8 cellular contexts compared by ENCODE assay signal in the genomic region with DNA sequence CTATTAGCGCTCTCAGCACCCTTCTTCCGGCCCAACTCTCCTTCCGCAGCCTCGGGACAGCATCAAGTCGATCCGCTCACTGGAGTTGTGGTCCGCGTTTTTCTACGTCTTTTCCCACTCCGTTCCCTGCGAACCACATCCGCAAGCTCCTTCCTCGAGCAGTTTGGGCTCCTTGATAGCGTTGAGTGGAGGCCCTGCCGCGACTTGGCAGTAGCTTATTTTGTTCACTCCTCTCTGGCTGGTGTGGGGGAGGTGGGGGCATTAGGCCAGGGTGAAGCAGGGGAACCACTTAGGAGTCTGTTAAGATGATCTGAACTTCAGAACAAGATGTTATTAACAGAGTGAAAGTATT. TPM values are rescaled to one million over a fixed set of nuclear protein-coding genes. Genes with fewer than 3 reads are reported as not detected.
A peak's percentile ranks its signal among the peaks of the same experiment; 100 is the strongest.
DNase-seq lines count a peak whose midpoint lies in the region; ATAC-seq, FAIRE-seq and TF ChIP-seq lines count a peak whose summit lies in the region.
"Not testable (repeated sequence)": the region's sequence is repeated elsewhere in the genome, so short reads cannot be mapped to it uniquely, and the experiment has no call there.

No MANE protein-coding gene starts in this region.

- not testable (repeated sequence) for H4K20me1 ChIP-seq in DND-41 (ENCODE audit: insufficient read depth, low read length); HepG2 (ENCODE audit: insufficient read depth, low read length)

- POLR2A ChIA-PET in WTC11 (lab: Charles Lee); HepG2 (lab: Yijun Ruan, JAX): not testable (repeated sequence)

- not testable (repeated sequence) for H3K27ac ChIP-seq in DND-41 (ENCODE audit: low read length); HepG2 (ENCODE audit: extremely low read length, insufficient read depth, low read length)

- CTCF ChIA-PET in WTC11 (lab: Charles Lee); HepG2 (lab: Yijun Ruan, JAX; ENCODE audit: low intra/inter-chr PET ratio, low total read pairs): not testable (repeated sequence)

- not testable (repeated sequence) for H3K4me3 Mint-ChIP-seq in WTC11; central memory CD8-positive, alpha-beta T cell; stimulated activated effector memory CD8-positive, alpha-beta T cell treated with anti-CD3 and anti-CD28 coated beads, Interleukin-12 subunit alpha, Interleukin-12 subunit beta, amount 100 ng/mL, for 72 hours

- ATAC-seq in DND-41 (ENCODE audit: insufficient read depth, low read depth) (peak; percentile 61; the same call in 2 of the 3 replicates), GM21381 (IDR thresholded peaks at IDR 0.05; ENCODE audit: unreplicated experiment) (peak; percentile 36), HG02943 (IDR thresholded peaks at IDR 0.05; ENCODE audit: low read depth, unreplicated experiment) (peak; percentile 34), HG03457 (IDR thresholded peaks at IDR 0.05; ENCODE audit: unreplicated experiment) (peak; percentile 26), WTC11 (peak; percentile 40), HepG2 (peak; percentile 46; the same call in 2 of the 3 replicates)
- ATAC-seq in central memory CD8-positive, alpha-beta T cell (replicated peaks; ENCODE audit: extremely low read depth, poor library complexity, severe bottlenecking) = peak; percentile 58
- peak; percentile 62 for ATAC-seq in stimulated activated effector memory CD8-positive, alpha-beta T cell treated with anti-CD3 and anti-CD28 coated beads, Interleukin-12 subunit alpha, Interleukin-12 subunit beta, amount 100 ng/mL, for 72 hours

- not testable (repeated sequence) for H3K4me1 ChIP-seq in DND-41 (ENCODE audit: insufficient read depth, low read length); HepG2 (ENCODE audit: insufficient read depth, low read length)

- not testable (repeated sequence) for H2AFZ ChIP-seq in DND-41 (ENCODE audit: low read depth, low read length); HepG2 (ENCODE audit: low read length)

- not testable (repeated sequence) for H3K79me2 ChIP-seq in DND-41 (ENCODE audit: insufficient read depth, low read length); HepG2 (ENCODE audit: insufficient read depth, low read length)

- H3K9me3 ChIP-seq in DND-41 (ENCODE audit: insufficient read depth, low read length, severe bottlenecking); HepG2 (ENCODE audit: low read length): not testable (repeated sequence)

- not testable (repeated sequence) for H3K4me3 ChIP-seq in DND-41 (ENCODE audit: low read depth in 1 of 2, low read length in 2 of 2); HepG2 (replicated peaks in 1 of 3; ENCODE audit: insufficient read depth in 1 of 3, low read depth in 2 of 3, low read length in 3 of 3)

- not testable (repeated sequence) for DNase-seq in DND-41; WTC11 (ENCODE audit: low spot score); central memory CD8-positive, alpha-beta T cell (ENCODE audit: low spot score in 2 of 2); HepG2 (ENCODE audit: low spot score); stimulated activated effector memory CD8-positive, alpha-beta T cell treated with anti-CD3 and anti-CD28 coated beads, Interleukin-12 subunit alpha, Interleukin-12 subunit beta, amount 100 ng/mL, for 72 hours (ENCODE audit: low spot score in 2 of 2)

- intact Hi-C loops in HepG2 (cut with micrococcal nuclease; ENCODE audit: unreplicated experiment) = not testable (repeated sequence)

- H3K4me1 Mint-ChIP-seq in WTC11; central memory CD8-positive, alpha-beta T cell; stimulated activated effector memory CD8-positive, alpha-beta T cell treated with anti-CD3 and anti-CD28 coated beads, Interleukin-12 subunit alpha, Interleukin-12 subunit beta, amount 100 ng/mL, for 72 hours: not testable (repeated sequence)

- TF ChIP-seq RAD21 in HepG2 (CRISPR knock-in tag; IDR thresholded peaks at IDR 0.05) = not testable (repeated sequence)

- H3K27me3 Mint-ChIP-seq in WTC11 (ENCODE audit: low read depth); central memory CD8-positive, alpha-beta T cell: not testable (repeated sequence)

- in situ Hi-C loops in HepG2 (cut with HindIII; ENCODE audit: extremely low pct_ligation_motif_present, low pct_unique_long_range_greater_than_20kb) = not testable (repeated sequence)

- H3K9me3 Mint-ChIP-seq in WTC11; central memory CD8-positive, alpha-beta T cell; stimulated activated effector memory CD8-positive, alpha-beta T cell treated with anti-CD3 and anti-CD28 coated beads, Interleukin-12 subunit alpha, Interleukin-12 subunit beta, amount 100 ng/mL, for 72 hours: not testable (repeated sequence)

- not testable (repeated sequence) for H3K36me3 Mint-ChIP-seq in WTC11; central memory CD8-positive, alpha-beta T cell (ENCODE audit: insufficient read depth); stimulated activated effector memory CD8-positive, alpha-beta T cell treated with anti-CD3 and anti-CD28 coated beads, Interleukin-12 subunit alpha, Interleukin-12 subunit beta, amount 100 ng/mL, for 72 hours

- TF ChIP-seq CTCF in DND-41 (IDR thresholded peaks at IDR 0.05; ENCODE audit: borderline replicate concordance, extremely low read depth, low read length, poor library complexity, severe bottlenecking); WTC11 (IDR thresholded peaks at IDR 0.05); HepG2 (CRISPR knock-in tag; IDR thresholded peaks at IDR 0.05): not testable (repeated sequence)

- H3K9ac ChIP-seq in DND-41 (ENCODE audit: low read depth, low read length); HepG2 (ENCODE audit: insufficient read depth, low read depth, low read length): not testable (repeated sequence)

- H3K27ac Mint-ChIP-seq in WTC11; central memory CD8-positive, alpha-beta T cell (ENCODE audit: low read depth); stimulated activated effector memory CD8-positive, alpha-beta T cell treated with anti-CD3 and anti-CD28 coated beads, Interleukin-12 subunit alpha, Interleukin-12 subunit beta, amount 100 ng/mL, for 72 hours: not testable (repeated sequence)

- not testable (repeated sequence) for H3K4me2 ChIP-seq in DND-41 (ENCODE audit: insufficient read depth, low read length); HepG2 (ENCODE audit: low read depth, low read length)

- not testable (repeated sequence) for TF ChIP-seq POLR2A in HepG2 (IDR thresholded peaks at IDR 0.05; ENCODE audit: insufficient read depth in 1 of 2, low read depth in 2 of 2, low read length in 2 of 2)

- not testable (repeated sequence) for TF ChIP-seq EP300 in HepG2 (IDR thresholded peaks at IDR 0.05; ENCODE audit: low read depth in 2 of 2, low read length in 2 of 2); HepG2 (CRISPR knock-in tag; IDR thresholded peaks at IDR 0.05; ENCODE audit: borderline replicate concordance)

- not testable (repeated sequence) for H3K36me3 ChIP-seq in DND-41 (ENCODE audit: insufficient read depth, low read length); HepG2 (replicated peaks in 1 of 2; ENCODE audit: control insufficient read depth in 1 of 2, insufficient read depth in 2 of 2, low read length in 2 of 2)

- BruUV-seq in HepG2 (replicated peaks; lab: Mats Ljungman, UMichigan) = not testable (repeated sequence)

- no CpG with 5 or more reads among the region's 16 CpGs for WGBS in HepG2 (ENCODE audit: low lambda C conversion rate)

- H3K27me3 ChIP-seq in DND-41 (ENCODE audit: insufficient read depth, low read length, poor library complexity); HepG2 (ENCODE audit: control insufficient read depth in 1 of 2, insufficient read depth in 2 of 2, low read length in 2 of 2): not testable (repeated sequence)

- not testable (repeated sequence) for FAIRE-seq in HepG2 (lab: Jason Lieb, UNC)

RNA-seq across cellular contexts. Expression of a gene that starts 0.3 kb away (rescaled TPM):
- 53.3 to 72.7 TPM (median 62.1 TPM) in 3 replicates for total RNA-seq in WTC11 (2021)
- 64.4 and 85.0 TPM in 2 replicates for total RNA-seq in HepG2 (2016; rRNA removed; fragmentation: Illumina TruSeq; extraction: Trizol)
- 17.2 and 18.0 TPM in 2 replicates for total RNA-seq in HepG2 (2016; cell fraction: cytosol; rRNA removed; fragmentation: Illumina TruSeq; extraction: Trizol; ENCODE audit: low read depth)
- 61.7 and 74.1 TPM in 2 replicates for total RNA-seq in HepG2 (2016; cell fraction: insoluble cytoplasmic fraction; rRNA removed; fragmentation: Illumina TruSeq; extraction: Trizol)
- total RNA-seq in HepG2 (2016; cell fraction: membrane; rRNA removed; fragmentation: Illumina TruSeq; extraction: Trizol) = 18.2 and 20.1 TPM in 2 replicates
- total RNA-seq in HepG2 (2016; cell fraction: nucleus; rRNA removed; fragmentation: Illumina TruSeq; extraction: Trizol) = 40.8 and 52.8 TPM in 2 replicates
- 41.4 and 51.5 TPM in 2 replicates for polyA plus RNA-seq in HepG2 (2011; rRNA removed)
- 16.6 and 19.3 TPM in 2 replicates for polyA plus RNA-seq in HepG2 (2011; cell fraction: cytosol; rRNA removed)
- 16.8 and 18.8 TPM in 2 replicates for polyA plus RNA-seq in HepG2 (2011; cell fraction: nucleus; rRNA removed)
- polyA plus RNA-seq in HepG2 (2012) = 32.3 and 43.1 TPM in 2 replicates
- polyA plus RNA-seq in HepG2 (2016; cell fraction: cytosol; fragmentation: Illumina TruSeq; extraction: Trizol; ENCODE audit: low read depth) = 6.1 and 8.2 TPM in 2 replicates
- polyA plus RNA-seq in HepG2 (2016; cell fraction: insoluble cytoplasmic fraction; fragmentation: Illumina TruSeq; extraction: Trizol; ENCODE audit: low read depth) = 102 TPM in 2 replicates
- 15.2 and 16.0 TPM in 2 replicates for polyA plus RNA-seq in HepG2 (2016; cell fraction: membrane; fragmentation: Illumina TruSeq; extraction: Trizol; ENCODE audit: low read depth)
- 58.1 and 58.2 TPM in 2 replicates for polyA plus RNA-seq in HepG2 (2016; cell fraction: nucleus; fragmentation: Illumina TruSeq; extraction: Trizol; ENCODE audit: insufficient read depth, low read depth)
- 9.8 and 23.7 TPM in 2 replicates for polyA minus RNA-seq in HepG2 (2011; rRNA and poly(A)+ RNA removed; ENCODE audit: low replicate concordance)
- 7.9 and 15.0 TPM in 2 replicates for polyA minus RNA-seq in HepG2 (2011; cell fraction: cytosol; rRNA and poly(A)+ RNA removed)
- 48.5 and 53.6 TPM in 2 replicates for polyA minus RNA-seq in HepG2 (2011; cell fraction: nucleus; rRNA and poly(A)+ RNA removed)

RNA-seq across cellular contexts. Expression of a gene that starts 24.7 kb away (rescaled TPM):
- total RNA-seq in WTC11 (2021) = 10.6 to 16.5 TPM (median 13.9 TPM) in 3 replicates
- 0.55 and 1.8 TPM in 2 replicates for total RNA-seq in HepG2 (2016; rRNA removed; fragmentation: Illumina TruSeq; extraction: Trizol)
- 5.7 and 8.3 TPM in 2 replicates for total RNA-seq in HepG2 (2016; cell fraction: cytosol; rRNA removed; fragmentation: Illumina TruSeq; extraction: Trizol; ENCODE audit: low read depth)
- total RNA-seq in HepG2 (2016; cell fraction: insoluble cytoplasmic fraction; rRNA removed; fragmentation: Illumina TruSeq; extraction: Trizol) = 0.48 and 3.6 TPM in 2 replicates
- total RNA-seq in HepG2 (2016; cell fraction: membrane; rRNA removed; fragmentation: Illumina TruSeq; extraction: Trizol) = 2.0 and 2.6 TPM in 2 replicates
- total RNA-seq in HepG2 (2016; cell fraction: nucleus; rRNA removed; fragmentation: Illumina TruSeq; extraction: Trizol) = 2.8 and 4.2 TPM in 2 replicates
- polyA plus RNA-seq in HepG2 (2011; rRNA removed) = 1.4 and 1.7 TPM in 2 replicates
- 0.74 and 0.85 TPM in 2 replicates for polyA plus RNA-seq in HepG2 (2011; cell fraction: cytosol; rRNA removed)
- 3.0 TPM in 1 of 2 replicates, not detected in the other for polyA plus RNA-seq in HepG2 (2011; cell fraction: nucleus; rRNA removed)
- polyA plus RNA-seq in HepG2 (2012) = 0.72 and 4.2 TPM in 2 replicates
- 4.3 and 8.4 TPM in 2 replicates for polyA plus RNA-seq in HepG2 (2016; cell fraction: cytosol; fragmentation: Illumina TruSeq; extraction: Trizol; ENCODE audit: low read depth)
- polyA plus RNA-seq in HepG2 (2016; cell fraction: insoluble cytoplasmic fraction; fragmentation: Illumina TruSeq; extraction: Trizol; ENCODE audit: low read depth) = 1.1 and 1.4 TPM in 2 replicates
- 2.2 and 4.0 TPM in 2 replicates for polyA plus RNA-seq in HepG2 (2016; cell fraction: membrane; fragmentation: Illumina TruSeq; extraction: Trizol; ENCODE audit: low read depth)
- polyA plus RNA-seq in HepG2 (2016; cell fraction: nucleus; fragmentation: Illumina TruSeq; extraction: Trizol; ENCODE audit: insufficient read depth, low read depth) = 0.92 and 3.2 TPM in 2 replicates
- 0.68 and 1.8 TPM in 2 replicates for polyA minus RNA-seq in HepG2 (2011; rRNA and poly(A)+ RNA removed; ENCODE audit: low replicate concordance)
- polyA minus RNA-seq in HepG2 (2011; cell fraction: cytosol; rRNA and poly(A)+ RNA removed) = 0.99 and 3.8 TPM in 2 replicates
- polyA minus RNA-seq in HepG2 (2011; cell fraction: nucleus; rRNA and poly(A)+ RNA removed) = 6.0 and 7.7 TPM in 2 replicates
